In genomic region chr2:178949151-178949550, GRCh38 we compare ENCODE assay signal across 35 cellular contexts.
"Had no signal": no experiment of that assay in that cellular context is flagged by ENCODE, and none has a peak within 500 bp of the region (broad histone marks: within the 10 kb centered on the region; RNA-seq: fewer than 3 reads in every experiment).

No MANE protein-coding gene starts in this region.

- H3K9me3 ChIP-seq: adrenal gland, body of pancreas, esophagus muscularis mucosa, gastrocnemius medialis, heart left ventricle had no signal

- H3K4me2 ChIP-seq: hepatocyte had no signal

- H2AFZ ChIP-seq: hepatocyte had no signal

- H3K27ac Mint-ChIP-seq: activated B cell treated with CpG ODN at 0.5 μM for 24 hours; activated CD8-positive, alpha-beta T cell treated with anti-CD3 and anti-CD28 coated beads for 36 hours; activated naive CD4-positive, alpha-beta T cell treated with anti-CD3 and anti-CD28 coated beads for 36 hours; activated naive CD4-positive, alpha-beta T cell treated with anti-CD3 and anti-CD28 coated beads, Interleukin-2, amount 50 U/mL, for 24 hours; activated naive CD8-positive, alpha-beta T cell treated with anti-CD3 and anti-CD28 coated beads for 36 hours; activated naive CD8-positive, alpha-beta T cell treated with anti-CD3 and anti-CD28 coated beads, Interleukin-2, amount 50 U/mL, for 24 hours; activated T-helper 1 cell treated with anti-CD3 and anti-CD28 coated beads, Interleukin-12 subunit alpha, Interleukin-12 subunit beta, Interleukin-2, Interleukin-4 antibody, amounts not matched to agents 30 ng/mL and 10 ng/mL and 1 ng/mL, durations not matched to agents 14 hours and 24 hours and 36 hours; activated T-helper 2 cell treated with anti-CD3 and anti-CD28 coated beads, Interferon-gamma antibody, Interleukin-2, Interleukin-4, amounts not matched to agents 10 μg/mL and 5 μg/mL and 100 μg/mL, durations not matched to agents 14 hours and 24 hours and 36 hours; effector memory CD8-positive, alpha-beta T cell; T-helper 2 cell treated with Interferon-gamma antibody and Interleukin-4, amounts not matched to agents 5 μg/mL and 100 μg/mL, for 36 hours had no signal

- H3K4me3 ChIP-seq: adrenal gland, body of pancreas, esophagus muscularis mucosa, gastrocnemius medialis, heart left ventricle, hepatocyte had no signal

- H3K36me3 ChIP-seq: adrenal gland, esophagus muscularis mucosa, gastrocnemius medialis, WERI-Rb-1 had no signal

- ATAC-seq: activated CD4-positive, CD25-positive, alpha-beta regulatory T cell treated with anti-CD3 and anti-CD28 coated beads, Interleukin-2, amount 50 U/mL, for 24 hours; activated CD8-positive, alpha-beta T cell treated with anti-CD3 and anti-CD28 coated beads for 36 hours; activated naive CD8-positive, alpha-beta T cell treated with anti-CD3 and anti-CD28 coated beads, Interleukin-2, amount 50 U/mL, for 24 hours; body of pancreas; effector memory CD8-positive, alpha-beta T cell; foreskin keratinocyte; gastrocnemius medialis; heart left ventricle had no signal

- H3K4me1 Mint-ChIP-seq: activated naive CD8-positive, alpha-beta T cell treated with anti-CD3 and anti-CD28 coated beads for 36 hours; activated naive CD8-positive, alpha-beta T cell treated with anti-CD3 and anti-CD28 coated beads, Interleukin-2, amount 50 U/mL, for 24 hours had no signal

- H3K27ac ChIP-seq: adrenal gland, body of pancreas, esophagus muscularis mucosa, foreskin keratinocyte, gastrocnemius medialis, heart left ventricle, hepatocyte, WERI-Rb-1 had no signal

- H3K79me2 ChIP-seq: hepatocyte had no signal

- H3K4me1 ChIP-seq: adrenal gland, body of pancreas, esophagus muscularis mucosa, foreskin keratinocyte, gastrocnemius medialis had no signal

- H3K9me3 Mint-ChIP-seq: activated CD8-positive, alpha-beta T cell treated with anti-CD3 and anti-CD28 coated beads for 36 hours; activated naive CD4-positive, alpha-beta T cell treated with anti-CD3 and anti-CD28 coated beads, Interleukin-2, amount 50 U/mL, for 24 hours; activated naive CD8-positive, alpha-beta T cell treated with anti-CD3 and anti-CD28 coated beads, Interleukin-2, amount 50 U/mL, for 24 hours; activated T-helper 1 cell treated with anti-CD3 and anti-CD28 coated beads, Interleukin-12 subunit alpha, Interleukin-12 subunit beta, Interleukin-2, Interleukin-4 antibody, amounts not matched to agents 30 ng/mL and 10 ng/mL and 1 ng/mL, durations not matched to agents 14 hours and 24 hours and 36 hours; activated T-helper 2 cell treated with anti-CD3 and anti-CD28 coated beads, Interferon-gamma antibody, Interleukin-2, Interleukin-4, amounts not matched to agents 10 μg/mL and 5 μg/mL and 100 μg/mL, durations not matched to agents 14 hours and 24 hours and 36 hours; effector memory CD8-positive, alpha-beta T cell; T-helper 2 cell treated with Interferon-gamma antibody and Interleukin-4, amounts not matched to agents 5 μg/mL and 100 μg/mL, for 36 hours had no signal

- H3K27me3 Mint-ChIP-seq: activated B cell treated with CpG ODN at 0.5 μM for 24 hours; activated CD8-positive, alpha-beta T cell treated with anti-CD3 and anti-CD28 coated beads for 36 hours; activated naive CD4-positive, alpha-beta T cell treated with anti-CD3 and anti-CD28 coated beads, Interleukin-2, amount 50 U/mL, for 24 hours; activated naive CD8-positive, alpha-beta T cell treated with anti-CD3 and anti-CD28 coated beads for 36 hours; activated naive CD8-positive, alpha-beta T cell treated with anti-CD3 and anti-CD28 coated beads, Interleukin-2, amount 50 U/mL, for 24 hours; effector memory CD8-positive, alpha-beta T cell had no signal

- DNase-seq: activated B cell treated with CpG ODN at 0.5 μM for 24 hours; activated CD4-positive, alpha-beta T cell treated with anti-CD3 and anti-CD28 coated beads for 48 hours; activated CD4-positive, alpha-beta T cell treated with anti-CD3 and anti-CD28 coated beads, Interleukin-2, amount 50 U/mL, for 1 hour; activated CD4-positive, alpha-beta T cell treated with anti-CD3 and anti-CD28 coated beads, Interleukin-2, amount 50 U/mL, for 48 hours; activated CD8-positive, alpha-beta memory T cell treated with anti-CD3 and anti-CD28 coated beads for 24 hours; activated CD8-positive, alpha-beta T cell treated with anti-CD3 and anti-CD28 coated beads for 36 hours; activated effector memory CD4-positive, alpha-beta T cell treated with anti-CD3 and anti-CD28 coated beads, Interleukin-2, amount 50 U/mL, for 16 hours; activated naive CD4-positive, alpha-beta T cell treated with anti-CD3 and anti-CD28 coated beads for 36 hours; activated naive CD8-positive, alpha-beta T cell treated with anti-CD3 and anti-CD28 coated beads for 36 hours; activated naive CD8-positive, alpha-beta T cell treated with anti-CD3 and anti-CD28 coated beads, Interleukin-2, amount 50 U/mL, for 24 hours; activated T-cell treated with anti-CD3 and anti-CD28 coated beads, Interleukin-2, amount 50 U/mL, for 1 hour; activated T-cell treated with anti-CD3 and anti-CD28 coated beads, Interleukin-2, amount 50 U/mL, for 48 hours; adrenal gland; amygdala; aorta; body of pancreas; caudate nucleus; cortex of kidney; dermis blood vessel endothelial cell; effector CD4-positive, alpha-beta T cell; effector memory CD8-positive, alpha-beta T cell; erythroblast; foreskin keratinocyte; gastrocnemius medialis; glutamatergic neuron; heart left ventricle; T1000; WERI-Rb-1 had no signal

- H3K4me3 Mint-ChIP-seq: activated CD8-positive, alpha-beta T cell treated with anti-CD3 and anti-CD28 coated beads for 36 hours; activated naive CD4-positive, alpha-beta T cell treated with anti-CD3 and anti-CD28 coated beads for 36 hours; activated naive CD4-positive, alpha-beta T cell treated with anti-CD3 and anti-CD28 coated beads, Interleukin-2, amount 50 U/mL, for 24 hours; activated naive CD8-positive, alpha-beta T cell treated with anti-CD3 and anti-CD28 coated beads for 36 hours; activated naive CD8-positive, alpha-beta T cell treated with anti-CD3 and anti-CD28 coated beads, Interleukin-2, amount 50 U/mL, for 24 hours; activated T-helper 1 cell treated with anti-CD3 and anti-CD28 coated beads, Interleukin-12 subunit alpha, Interleukin-12 subunit beta, Interleukin-2, Interleukin-4 antibody, amounts not matched to agents 30 ng/mL and 10 ng/mL and 1 ng/mL, durations not matched to agents 14 hours and 24 hours and 36 hours; effector memory CD8-positive, alpha-beta T cell; T-helper 2 cell treated with Interferon-gamma antibody and Interleukin-4, amounts not matched to agents 5 μg/mL and 100 μg/mL, for 36 hours had no signal

- H3K27me3 ChIP-seq: adrenal gland, body of pancreas, esophagus muscularis mucosa, foreskin keratinocyte, gastrocnemius medialis, heart left ventricle, hepatocyte had no signal
